In genomic region chr10:73905256-73906018, GRCh38 we compare ENCODE assay signal across 13 cellular contexts. TPM values are rescaled to one million over a fixed set of nuclear protein-coding genes. Genes with fewer than 3 reads are reported as not detected.
DNase-seq lines count a peak whose midpoint lies in the region; ATAC-seq and TF ChIP-seq lines count a peak whose summit lies in the region.
"Had no signal": no experiment of that assay in that cellular context is flagged by ENCODE, and none has a peak within 500 bp of the region (broad histone marks: within the 10 kb centered on the region; RNA-seq: fewer than 3 reads in every experiment).

No MANE protein-coding gene starts in this region.

- no peak overlapping the region; the same call in 2 of the 3 replicates for H3K4me3 Mint-ChIP-seq in GM23338
- no peak overlapping the region for H3K4me3 Mint-ChIP-seq in T-helper 2 cell treated with Interferon-gamma antibody and Interleukin-4, amounts not matched to agents 5 μg/mL and 100 μg/mL, for 36 hours
- H3K4me3 Mint-ChIP-seq: central memory CD8-positive, alpha-beta T cell; memory B cell had no signal

- ATAC-seq in GM23338 (no peak), HG03457 (IDR thresholded peaks at IDR 0.05; ENCODE audit: unreplicated experiment) (no peak)

- TF ChIP-seq EP300 in esophagus muscularis mucosa (IDR thresholded peaks at IDR 0.05), result no peak

- peaks cover 7% of the 10 kb centered on the region; the same call in 1 of the 2 replicates for H3F3A ChIP-seq in GM23338 (replicated peaks; ENCODE audit: low read depth)

- no peak for TF ChIP-seq POLR2A in esophagus muscularis mucosa (IDR thresholded peaks at IDR 0.05; ENCODE audit: low read depth)

- no peaks in the 10 kb centered on the region for H3K79me2 ChIP-seq in GM23338 (replicated peaks; ENCODE audit: insufficient read depth)

- H3K9me2 ChIP-seq in GM23338 (ENCODE audit: insufficient read depth), result no peaks in the 10 kb centered on the region

- no peak overlapping the region for H3K4me3 ChIP-seq in GM23338
- H3K4me3 ChIP-seq in esophagus muscularis mucosa, result no peak overlapping the region
- H3K4me3 ChIP-seq in skeletal muscle tissue (ENCODE audit: low read length in 3 of 3), result no peak overlapping the region

- H3K9me3 ChIP-seq in esophagus muscularis mucosa (no peaks in the 10 kb centered on the region), skeletal muscle tissue (ENCODE audit: control insufficient read depth in 3 of 3, low read length in 3 of 3) (no peaks in the 10 kb centered on the region)

- H3K36me3 ChIP-seq in GM23338 (ENCODE audit: insufficient read depth) (no peaks in the 10 kb centered on the region), esophagus muscularis mucosa (no peaks in the 10 kb centered on the region), skeletal muscle tissue (ENCODE audit: control insufficient read depth in 3 of 3, insufficient read depth in 3 of 3, low read length in 3 of 3) (no peaks in the 10 kb centered on the region)

- H3K27ac Mint-ChIP-seq in GM23338, result peak overlapping the region; percentile 22; the same call in 1 of the 2 replicates
- H3K27ac Mint-ChIP-seq in T-helper 2 cell treated with Interferon-gamma antibody and Interleukin-4, amounts not matched to agents 5 μg/mL and 100 μg/mL, for 36 hours, result no peak overlapping the region
- H3K27ac Mint-ChIP-seq: memory B cell had no signal

- H3K4me2 ChIP-seq in GM23338, result no peak overlapping the region

- DNase-seq in GM23338 (ENCODE audit: low spot score) (no peak), NCI-H146 (lab: John Stamatoyannopoulos, UW) (peak; percentile 82), esophagus muscularis mucosa (ENCODE audit: extremely low spot score) (no peak), HuH-7.5 (ENCODE audit: low spot score) (no peak)
- DNase-seq in T-helper 2 cell treated with Interferon-gamma antibody and Interleukin-4, amounts not matched to agents 5 μg/mL and 100 μg/mL, for 36 hours (ENCODE audit: low spot score), result no peak
- DNase-seq: activated CD4-positive, alpha-beta T cell treated with anti-CD3 and anti-CD28 coated beads for 1 hour; activated gamma-delta T cell treated with Interleukin-2 at 50 U/mL for 16 hours; DMS79; foreskin fibroblast had no signal

- peak overlapping the region; percentile 84; the same call in 1 of the 2 replicates for H2AFZ ChIP-seq in GM23338

- no peaks in the 10 kb centered on the region for H4K20me1 ChIP-seq in GM23338 (replicated peaks; ENCODE audit: insufficient read depth)

- H3K4me1 Mint-ChIP-seq in GM23338, result peaks cover 38% of the 10 kb centered on the region
- H3K4me1 Mint-ChIP-seq in T-helper 2 cell treated with Interferon-gamma antibody and Interleukin-4, amounts not matched to agents 5 μg/mL and 100 μg/mL, for 36 hours (ENCODE audit: low read depth), result peaks cover 37% of the 10 kb centered on the region

- intact Hi-C loops in esophagus muscularis mucosa (cut with DNase I), result no loop called here

- no peak overlapping the region for H3K9ac ChIP-seq in skeletal muscle tissue (ENCODE audit: low read depth in 1 of 3, low read length in 3 of 3)

- H3K27me3 Mint-ChIP-seq in GM23338 (ENCODE audit: insufficient read depth, low read depth, poor library complexity), result peaks cover 15% of the 10 kb centered on the region
- H3K27me3 Mint-ChIP-seq in T-helper 2 cell treated with Interferon-gamma antibody and Interleukin-4, amounts not matched to agents 5 μg/mL and 100 μg/mL, for 36 hours (ENCODE audit: low read depth), result peaks cover 10% of the 10 kb centered on the region

- H3K36me3 Mint-ChIP-seq in GM23338 (ENCODE audit: low read depth), result no peaks in the 10 kb centered on the region
- no peaks in the 10 kb centered on the region for H3K36me3 Mint-ChIP-seq in T-helper 2 cell treated with Interferon-gamma antibody and Interleukin-4, amounts not matched to agents 5 μg/mL and 100 μg/mL, for 36 hours (ENCODE audit: low read depth)
- H3K36me3 Mint-ChIP-seq: memory B cell had no signal

- 83% methylated on average over 4 of the region's 4 CpGs for WGBS in esophagus muscularis mucosa

- H3K27me3 ChIP-seq in GM23338 (ENCODE audit: insufficient read depth) (peaks cover 21% of the 10 kb centered on the region), esophagus muscularis mucosa (no peaks in the 10 kb centered on the region), skeletal muscle tissue (ENCODE audit: control insufficient read depth in 3 of 3, insufficient read depth in 3 of 3, low read length in 3 of 3) (no peaks in the 10 kb centered on the region)

- H3K9me3 Mint-ChIP-seq in GM23338, result no peaks in the 10 kb centered on the region
- H3K9me3 Mint-ChIP-seq in T-helper 2 cell treated with Interferon-gamma antibody and Interleukin-4, amounts not matched to agents 5 μg/mL and 100 μg/mL, for 36 hours, result no peaks in the 10 kb centered on the region
- H3K9me3 Mint-ChIP-seq: central memory CD8-positive, alpha-beta T cell; memory B cell had no signal

- TF ChIP-seq CTCF in GM23338 (conservative IDR thresholded peaks at IDR 0.05; ENCODE audit: low read depth in 2 of 2), result no peak
- TF ChIP-seq CTCF in esophagus muscularis mucosa (IDR thresholded peaks at IDR 0.05), result no peak

- H3K4me1 ChIP-seq in GM23338 (ENCODE audit: insufficient read depth) (peaks cover 39% of the 10 kb centered on the region), esophagus muscularis mucosa (peaks cover 42 to 47% (median 43%) of the 10 kb centered on the region in 4 donors), skeletal muscle tissue (ENCODE audit: control insufficient read depth in 3 of 3, insufficient read depth in 3 of 3, low read length in 3 of 3) (peaks cover 38 to 41% (median 39%) of the 10 kb centered on the region in 3 donors)

- H3K27ac ChIP-seq in GM23338 (ENCODE audit: low read depth), result no peak overlapping the region
- H3K27ac ChIP-seq in esophagus muscularis mucosa (replicated peaks in 1 of 4), result peak overlapping the region; percentile 62 to 79 (median 72)
- H3K27ac ChIP-seq in skeletal muscle tissue (ENCODE audit: low read depth, low read length), result peak overlapping the region; percentile 82

TF ChIP-seq in GM23338, 12 proteins besides CTCF, POLR2A, EP300 and RAD21 (continues in another document):
- TF ChIP-seq CREB1 (CRISPR knock-in tag; IDR thresholded peaks at IDR 0.05; ENCODE audit: low read depth) (no peak), JUNB (IDR thresholded peaks at IDR 0.05; ENCODE audit: unreplicated experiment) (no peak), ZNF114 (CRISPR knock-in tag; IDR thresholded peaks at IDR 0.05) (no peak), NANOG (IDR thresholded peaks at IDR 0.05; ENCODE audit: borderline replicate concordance) (no peak), ETS1 (IDR thresholded peaks at IDR 0.05) (no peak), EZH2phosphoT487 (IDR thresholded peaks at IDR 0.05; ENCODE audit: unreplicated experiment) (no peak)

RNA-seq across cellular contexts. Expression of gene PLAU, which starts 5.5 kb away (rescaled TPM):
- total RNA-seq in GM23338 (2014; rRNA removed; shearing (Covaris generic)), result 13.3 and 14.5 TPM in 2 replicates
- polyA plus RNA-seq in GM23338 (2016; fragmentation: Nextera tagmentation; extraction: Ambion mirVana), result 17.5 and 18.0 TPM in 2 replicates
- total RNA-seq in esophagus muscularis mucosa, result 10 to 100 TPM in 1 of 4 donors, 1 to 10 TPM in 3; 4.2 to 38.3 (median 6.9) TPM
- 21.4 TPM for total RNA-seq in skeletal muscle tissue

RNA-seq across cellular contexts. Expression of gene CAMK2G, which starts 31.1 kb away (rescaled TPM):
- 32.8 and 34.1 TPM in 2 replicates for total RNA-seq in GM23338 (2014; rRNA removed; shearing (Covaris generic))
- polyA plus RNA-seq in GM23338 (2016; fragmentation: Nextera tagmentation; extraction: Ambion mirVana), result 30.1 and 30.6 TPM in 2 replicates
- total RNA-seq in esophagus muscularis mucosa (100 to 1,000 TPM in 3 of 4 donors, 10 to 100 TPM in 1; 96.4 to 201 (median 159) TPM), skeletal muscle tissue (16.2 TPM)
